Comparison of ENCODE assay signal across 15 cellular contexts in genomic region chr17:45702666-45703266, GRCh38.
A peak's percentile ranks its signal among the peaks of the same experiment; 100 is the strongest.
DNase-seq lines count a peak whose midpoint lies in the region; ATAC-seq and TF ChIP-seq lines count a peak whose summit lies in the region.
"Had no signal": no experiment of that assay in that cellular context is flagged by ENCODE, and none has a peak within 500 bp of the region (broad histone marks: within the 10 kb centered on the region; RNA-seq: fewer than 3 reads in every experiment).

No MANE protein-coding gene starts in this region.

- no peaks in the 10 kb centered on the region for H3K9me3 ChIP-seq in mammary epithelial cell (replicated peaks; ENCODE audit: insufficient read depth, low read length)

- no peak overlapping the region for H3K9ac ChIP-seq in mammary epithelial cell (ENCODE audit: insufficient read depth, low read length)

- H3K27ac ChIP-seq in mammary epithelial cell (ENCODE audit: insufficient read depth, low read depth, low read length): no peak overlapping the region
- H3K27ac ChIP-seq: HL-60 had no signal

- no peaks in the 10 kb centered on the region for H3K79me2 ChIP-seq in mammary epithelial cell (ENCODE audit: insufficient read depth, low read length)

- H3K4me2 ChIP-seq in mammary epithelial cell (ENCODE audit: insufficient read depth, low read depth, low read length): no peak overlapping the region

- WGBS in mammary epithelial cell (ENCODE audit: low coverage, missing lambda C conversion rate): 20% methylated on average over 1 of the region's 1 CpG

- no peak overlapping the region for H3K4me3 ChIP-seq in mammary epithelial cell (replicated peaks in 1 of 3; ENCODE audit: insufficient read depth in 1 of 3, low read depth in 2 of 3, low read length in 3 of 3)
- H3K4me3 ChIP-seq: lung had no signal

- dilution Hi-C loops in mammary epithelial cell (cut with HindIII; ENCODE audit: low sequenced_read_pairs): no loop called here

- peaks cover 4% of the 10 kb centered on the region for H3K27me3 ChIP-seq in mammary epithelial cell (ENCODE audit: insufficient read depth, low read length)

- intact Hi-C loops in mammary epithelial cell (cut with micrococcal nuclease): no loop called here

- in situ Hi-C loops in Caki2 (cut with HindIII; ENCODE audit: low pct_unique_long_range_greater_than_20kb, low sequenced_read_pairs) (no loop called here), KBM-7 (cut with MboI; ENCODE audit: low pct_unique_long_range_greater_than_20kb, low sequenced_read_pairs) (no loop called here), mammary epithelial cell (cut with MboI; ENCODE audit: low sequenced_read_pairs in 2 of 2) (no loop called here)

- no peaks in the 10 kb centered on the region for H3K36me3 ChIP-seq in mammary epithelial cell (ENCODE audit: insufficient read depth, low read length)

- CTCF ChIA-PET in mammary epithelial cell (lab: Charles Lee; ENCODE audit: low non-redundant PET): no interaction called here

- H2AFZ ChIP-seq in mammary epithelial cell (ENCODE audit: low read depth, low read length): no peak overlapping the region

- ATAC-seq in GM21360 (IDR thresholded peaks at IDR 0.05; ENCODE audit: unreplicated experiment) (no peak), GM21367 (IDR thresholded peaks at IDR 0.05; ENCODE audit: unreplicated experiment) (no peak), GM19467 (IDR thresholded peaks at IDR 0.05; ENCODE audit: unreplicated experiment) (no peak)
- ATAC-seq: activated CD8-positive, alpha-beta memory T cell treated with anti-CD3 and anti-CD28 coated beads, Interleukin-2, amount 10 ng/mL, durations not matched to agents 7 days and 5 days had no signal

- DNase-seq in Caki2 (ENCODE audit: low read depth) (peak; percentile 51), KBM-7 (peak; percentile 14), mammary epithelial cell (peak; percentile 29), left kidney (ENCODE audit: low read depth, low spot score) (peak; percentile 80), pons (ENCODE audit: low spot score) (no peak)
- DNase-seq: activated CD8-positive, alpha-beta memory T cell treated with anti-CD3 and anti-CD28 coated beads, Interleukin-2, amount 10 ng/mL, durations not matched to agents 7 days and 5 days; activated naive CD8-positive, alpha-beta T cell treated with anti-CD3 and anti-CD28 coated beads for 36 hours; C1 segment of cervical spinal cord; glutamatergic neuron; stimulated activated CD4-positive, alpha-beta T cell treated with anti-CD3 and anti-CD28 coated beads, Interleukin-1b, Interleukin-23, amount 100 ng/mL, for 48 hours had no signal

- BruUV-seq in mammary epithelial cell (replicated peaks; lab: Mats Ljungman, UMichigan): no TSS peak

- peaks cover 38% of the 10 kb centered on the region for H3K4me1 ChIP-seq in mammary epithelial cell (ENCODE audit: insufficient read depth, low read length)

- no peak for TF ChIP-seq CTCF in mammary epithelial cell (conservative IDR thresholded peaks at IDR 0.05 in 1 of 2, IDR thresholded peaks at IDR 0.05 in 1 of 2; ENCODE audit: extremely low read depth in 1 of 2, insufficient read depth in 1 of 2, low read depth in 1 of 2, low read length in 2 of 2)

- H4K20me1 ChIP-seq in mammary epithelial cell (ENCODE audit: insufficient read depth, low read length): no peaks in the 10 kb centered on the region
